Comparison of ENCODE assay signal across 1 cellular context in the genomic region with DNA sequence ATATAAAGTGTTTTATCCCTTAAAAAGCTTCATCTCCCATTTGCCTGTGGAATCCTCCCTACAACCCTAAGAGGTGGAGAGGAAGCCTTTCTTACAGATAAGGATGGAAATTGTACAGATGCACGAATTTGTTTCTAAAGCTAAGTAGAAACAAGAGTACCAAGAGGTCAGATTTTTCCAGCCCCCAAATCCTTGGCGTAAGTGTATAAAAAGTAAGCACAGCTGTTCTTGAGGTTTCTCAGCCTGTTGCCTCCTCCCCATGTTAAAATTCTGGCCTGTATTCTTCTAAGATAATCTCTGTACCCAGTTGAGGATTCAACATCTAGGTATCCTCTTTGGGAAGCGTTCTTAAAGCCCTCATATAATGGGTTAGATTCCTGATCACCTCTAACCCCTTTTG.
TF ChIP-seq lines count a peak whose summit lies in the region.

No MANE protein-coding gene starts in this region.

TF ChIP-seq in IMR-90, 13 proteins besides CTCF, POLR2A, EP300 and RAD21:
- TF ChIP-seq ELK1 (IDR thresholded peaks at IDR 0.05; ENCODE audit: borderline replicate concordance, low read depth, low read length) = no peak
- TF ChIP-seq SMC3 (IDR thresholded peaks at IDR 0.05; ENCODE audit: low read depth, low read length) = no peak
- TF ChIP-seq NFE2L2 (IDR thresholded peaks at IDR 0.05; ENCODE audit: low read depth, low read length) = no peak
- no peak for TF ChIP-seq MAFK (IDR thresholded peaks at IDR 0.05; ENCODE audit: low read depth, low read length)
- no peak for TF ChIP-seq MXI1 (IDR thresholded peaks at IDR 0.05; ENCODE audit: borderline replicate concordance, low read depth, low read length)
- TF ChIP-seq MAZ (IDR thresholded peaks at IDR 0.05; ENCODE audit: borderline replicate concordance, low read depth, low read length) = no peak
- no peak for TF ChIP-seq RFX5 (IDR thresholded peaks at IDR 0.05; ENCODE audit: low read depth, low read length)
- no peak for TF ChIP-seq FOS (IDR thresholded peaks at IDR 0.05; ENCODE audit: low read depth, low read length)
